Comparison of ENCODE assay signal across 27 cellular contexts in the genomic region with DNA sequence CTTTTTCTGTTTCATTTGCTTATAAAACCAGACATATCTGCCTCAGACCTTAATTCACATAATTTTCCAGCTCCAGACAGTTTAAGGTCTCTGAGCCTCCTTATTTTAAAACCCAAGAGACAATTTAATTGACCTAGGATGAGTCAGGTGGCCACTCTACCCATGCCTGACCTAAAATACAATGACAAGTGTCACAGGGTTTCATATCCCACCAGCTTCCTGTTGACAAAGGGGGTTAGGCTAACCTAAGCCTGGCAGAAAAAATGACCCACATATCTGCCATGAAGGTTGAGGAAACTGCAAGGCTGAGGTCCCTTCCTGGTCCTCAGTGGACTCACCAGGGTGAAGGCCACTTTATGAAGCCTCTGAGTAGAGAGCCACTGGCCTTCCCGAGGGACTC. TPM values are rescaled to one million over a fixed set of nuclear protein-coding genes. Genes with fewer than 3 reads are reported as not detected.
A peak's percentile ranks its signal among the peaks of the same experiment; 100 is the strongest.
DNase-seq lines count a peak whose midpoint lies in the region; ATAC-seq and TF ChIP-seq lines count a peak whose summit lies in the region.
"Had no signal": no experiment of that assay in that cellular context is flagged by ENCODE, and none has a peak within 500 bp of the region (broad histone marks: within the 10 kb centered on the region; RNA-seq: fewer than 3 reads in every experiment).

No MANE protein-coding gene starts in this region.

- no peaks in the 10 kb centered on the region for H3K9me3 Mint-ChIP-seq in mesothelial cell of epicardium
- H3K9me3 Mint-ChIP-seq: CD14-positive monocyte; CD8-positive, alpha-beta memory T cell had no signal

- no peaks in the 10 kb centered on the region for H3K9me2 ChIP-seq in Loucy (replicated peaks; ENCODE audit: low read depth, low read length)

- peaks cover 7% of the 10 kb centered on the region for H3K4me1 ChIP-seq in Loucy (ENCODE audit: insufficient read depth, low read length, poor library complexity, severe bottlenecking)
- peaks cover 48% of the 10 kb centered on the region for H3K4me1 ChIP-seq in adipocyte (ENCODE audit: control insufficient read depth, insufficient read depth, low read length)
- no peaks in the 10 kb centered on the region for H3K4me1 ChIP-seq in uterus

- no peaks in the 10 kb centered on the region for H4K20me1 ChIP-seq in Loucy (ENCODE audit: insufficient read depth, low read length, poor library complexity, severe bottlenecking)

- peaks cover 51% of the 10 kb centered on the region for H3K4me1 Mint-ChIP-seq in mesothelial cell of epicardium
- H3K4me1 Mint-ChIP-seq: B cell, CD14-positive monocyte had no signal

- TF ChIP-seq POLR2A in uterus (IDR thresholded peaks at IDR 0.05): no peak

- no peaks in the 10 kb centered on the region for H3K9me3 ChIP-seq in Loucy (ENCODE audit: insufficient read depth, low read depth, low read length)
- no peaks in the 10 kb centered on the region for H3K9me3 ChIP-seq in adipocyte (ENCODE audit: control insufficient read depth, low read length)
- no peaks in the 10 kb centered on the region for H3K9me3 ChIP-seq in uterus

- intact Hi-C loops in uterus (cut with DNase I; ENCODE audit: low total_unique reads): no loop called here
- intact Hi-C loops in sciatic nerve (cut with DNase I): no loop called here

- no peak overlapping the region for H3K4me3 ChIP-seq in Loucy (ENCODE audit: low read length, poor library complexity, severe bottlenecking)
- H3K4me3 ChIP-seq in adipocyte (ENCODE audit: low read length): peak overlapping the region; percentile 33
- no peak overlapping the region for H3K4me3 ChIP-seq in uterus
- H3K4me3 ChIP-seq: SK-N-MC had no signal

- ATAC-seq in sciatic nerve (no peak), GM19395 (IDR thresholded peaks at IDR 0.05; ENCODE audit: unreplicated experiment) (no peak)
- ATAC-seq: HCT116 had no signal

- H3K36me3 ChIP-seq in Loucy (ENCODE audit: insufficient read depth, low read length): no peaks in the 10 kb centered on the region
- H3K36me3 ChIP-seq in adipocyte (ENCODE audit: control insufficient read depth, insufficient read depth, low read length, severe bottlenecking): no peaks in the 10 kb centered on the region
- H3K36me3 ChIP-seq in uterus: no peaks in the 10 kb centered on the region

- no peak overlapping the region for H3K4me3 Mint-ChIP-seq in mesothelial cell of epicardium
- H3K4me3 Mint-ChIP-seq: B cell; CD14-positive monocyte; CD8-positive, alpha-beta memory T cell had no signal

- DNase-seq in adipocyte (ENCODE audit: low read depth): no peak
- DNase-seq in mesothelial cell of epicardium (ENCODE audit: low spot score in 2 of 2, unreplicated experiment in 2 of 2): no peak
- no peak for DNase-seq in uterus
- DNase-seq in amygdala (lab: John Stamatoyannopoulos, UW): no peak
- DNase-seq in sciatic nerve (ENCODE audit: low spot score): no peak
- DNase-seq: Calu3; CD8-positive, alpha-beta memory T cell; KG1; MM.1S; NCI-H1048; NCI-H1417; NCI-H1694; NCI-H2081 treated with DMSO at 0.1 percent for 48 hours; NCI-H2171; NCI-H226; NCI-H510A; NCI-H69; OCI-M1; SIG-M5 had no signal

- H2AFZ ChIP-seq in Loucy (ENCODE audit: low read length): 0 out of 2 replicates have a peak overlapping the region, but pooled peaks have one; percentile 1

- no peaks in the 10 kb centered on the region for H3K79me2 ChIP-seq in Loucy (ENCODE audit: insufficient read depth, low read length)

- H3K4me2 ChIP-seq in Loucy (ENCODE audit: low read depth, low read length, poor library complexity, severe bottlenecking): no peak overlapping the region

- no peaks in the 10 kb centered on the region for H3K27me3 Mint-ChIP-seq in mesothelial cell of epicardium (ENCODE audit: low read depth)

- H3K9ac ChIP-seq in Loucy (ENCODE audit: low read depth, low read length, poor library complexity, severe bottlenecking) (no peak overlapping the region), adipocyte (ENCODE audit: low read length) (peak overlapping the region; percentile 79)

- no peak for TF ChIP-seq CTCF in Loucy (conservative IDR thresholded peaks at IDR 0.05; ENCODE audit: low read length)
- no peak for TF ChIP-seq CTCF in mesothelial cell of epicardium (IDR thresholded peaks at IDR 0.05; ENCODE audit: unreplicated experiment)
- TF ChIP-seq CTCF in uterus (IDR thresholded peaks at IDR 0.05): no peak

- no peaks in the 10 kb centered on the region for H3F3A ChIP-seq in Loucy (ENCODE audit: low read depth)

- H3K36me3 Mint-ChIP-seq in mesothelial cell of epicardium: no peaks in the 10 kb centered on the region
- H3K36me3 Mint-ChIP-seq: CD14-positive monocyte; CD8-positive, alpha-beta memory T cell had no signal

- H3K27ac ChIP-seq in uterus: peak overlapping the region; percentile 61 to 94
- H3K27ac ChIP-seq: SK-N-MC had no signal

- peak overlapping the region; percentile 76 for H3K27ac Mint-ChIP-seq in mesothelial cell of epicardium
- H3K27ac Mint-ChIP-seq: B cell, CD14-positive monocyte had no signal

- no peaks in the 10 kb centered on the region for H3K27me3 ChIP-seq in Loucy (ENCODE audit: insufficient read depth, low read length, poor library complexity, severe bottlenecking)
- no peaks in the 10 kb centered on the region for H3K27me3 ChIP-seq in adipocyte (replicated peaks; ENCODE audit: control insufficient read depth, insufficient read depth, low read length)
- H3K27me3 ChIP-seq in uterus: no peaks in the 10 kb centered on the region

RNA-seq across cellular contexts. Expression of gene OPTC, which starts 52.3 kb away (rescaled TPM):
- total RNA-seq in mesothelial cell of epicardium: not detected in 3 replicates
- not detected for total RNA-seq in uterus
- total RNA-seq in sciatic nerve: not detected
- total RNA-seq: A673; B cell; Calu3; CD8-positive, alpha-beta memory T cell; H4 had no signal
